ENCODE assay signal across 18 cellular contexts in the genomic region with DNA sequence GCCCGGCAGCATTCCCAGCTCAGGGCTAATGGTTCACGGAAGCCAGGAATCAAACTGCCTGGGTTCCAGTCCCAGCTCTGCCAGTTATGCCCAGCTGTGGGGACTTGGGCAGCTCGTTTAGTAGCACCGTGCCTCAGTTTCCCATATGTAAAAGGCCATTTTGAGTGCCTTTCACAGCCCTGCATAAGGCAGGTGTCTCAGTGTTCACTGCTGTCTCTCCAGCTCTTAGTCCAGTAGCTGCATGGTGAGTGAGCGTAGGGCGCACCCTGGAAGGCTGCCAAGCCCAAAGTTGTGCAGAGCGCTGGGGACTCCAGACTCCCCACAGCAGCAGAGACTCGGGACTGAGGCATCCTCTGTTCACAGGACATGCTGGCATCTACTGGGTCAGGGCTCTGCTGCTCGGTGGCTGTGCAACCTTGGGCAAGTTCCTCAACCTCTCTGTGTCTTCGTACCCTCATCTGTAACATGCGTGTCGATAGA. TPM values are rescaled to one million over a fixed set of nuclear protein-coding genes. Genes with fewer than 3 reads are reported as not detected.
A peak's percentile ranks its signal among the peaks of the same experiment; 100 is the strongest.
DNase-seq lines count a peak whose midpoint lies in the region; ATAC-seq, FAIRE-seq and TF ChIP-seq lines count a peak whose summit lies in the region.
"Had no signal": no experiment of that assay in that cellular context is flagged by ENCODE, and none has a peak within 500 bp of the region (broad histone marks: within the 10 kb centered on the region; RNA-seq: fewer than 3 reads in every experiment).

No MANE protein-coding gene starts in this region.

- H3K36me3 ChIP-seq in BLaER1 (peaks cover 65% of the 10 kb centered on the region), GM12878 (ENCODE audit: control insufficient read depth in 2 of 2, insufficient read depth in 2 of 2, low read length in 1 of 2) (peaks cover 19 to 23% of the 10 kb centered on the region in 2 experiments; a peak in 3 of 4 replicates)

- RAD21 ChIA-PET in GM12878 (lab: Charles Lee; ENCODE audit: unreplicated experiment), result interaction anchor here (0.9 to 1.2 kb wide), 2 partner anchors 13 to 98 kb away, joined by 3 to 4 read pairs; no protein-coding TSS in a partner anchor

- ATAC-seq in GM12878, result no peak
- no peak for ATAC-seq in HG03097 (IDR thresholded peaks at IDR 0.05; ENCODE audit: low FRiP score, unreplicated experiment)
- no peak for ATAC-seq in HG03108 (IDR thresholded peaks at IDR 0.05; ENCODE audit: unreplicated experiment)

- SMC1A ChIA-PET in GM12878 (lab: Charles Lee; ENCODE audit: uncharacterized antibody, unreplicated experiment), result no interaction called here

- peaks cover 28% of the 10 kb centered on the region for H3K79me2 ChIP-seq in GM12878 (ENCODE audit: control insufficient read depth, insufficient read depth, low read length)

- peak; percentile 50; the same call in 1 of the 2 replicates for TF ChIP-seq POLR2A in H54 (IDR thresholded peaks at IDR 0.05; ENCODE audit: low read depth, low read length)
- peak; percentile 71 for TF ChIP-seq POLR2A in GM12878 (IDR thresholded peaks at IDR 0.05; ENCODE audit: low read depth, low read length)

- TF ChIP-seq EP300 in GM12878 (IDR thresholded peaks at IDR 0.05; ENCODE audit: borderline replicate concordance in 1 of 2, control insufficient read depth in 1 of 2, low read depth in 2 of 2, low read length in 2 of 2), result no peak

- H3K27ac ChIP-seq in BLaER1 (no peak overlapping the region), GM12878 (ENCODE audit: control insufficient read depth, insufficient read depth) (no peak overlapping the region)
- H3K27ac ChIP-seq: C4-2B, coronary artery, neutrophil had no signal

- no peaks in the 10 kb centered on the region for H3K27me3 ChIP-seq in BLaER1
- H3K27me3 ChIP-seq in GM12878 (replicated peaks in 1 of 2; ENCODE audit: control insufficient read depth in 2 of 2, insufficient read depth in 2 of 2, low read length in 1 of 2), result no peaks in the 10 kb centered on the region
- H3K27me3 ChIP-seq: neutrophil had no signal

- 0 out of 2 replicates have a peak overlapping the region, but pooled peaks have one; percentile 2 for H3K9ac ChIP-seq in BLaER1
- no peak overlapping the region for H3K9ac ChIP-seq in GM12878 (ENCODE audit: control insufficient read depth, insufficient read depth, low read length)

- POLR2A ChIA-PET in GM12878 (lab: Charles Lee), result interaction anchor here (0.6 kb wide), 1 partner anchor 278 kb away, joined by 4 read pairs; no protein-coding TSS in a partner anchor

- CTCF ChIA-PET in GM12878 (lab: Yijun Ruan, JAX), result interaction anchor here (1.4 kb wide), 1 partner anchor 89 kb away, joined by 4 read pairs; no protein-coding TSS in a partner anchor

- no peak for TF ChIP-seq RAD21 in GM12878 (IDR thresholded peaks at IDR 0.05; ENCODE audit: insufficient read depth, low read depth, low read length)

- peaks cover 59% of the 10 kb centered on the region for H3K4me1 ChIP-seq in BLaER1
- peaks cover 16% of the 10 kb centered on the region for H3K4me1 ChIP-seq in GM12878 (ENCODE audit: control insufficient read depth, insufficient read depth, low read length)

- BruUV-seq in GM12878 (replicated peaks; lab: Mats Ljungman, UMichigan), result no TSS peak

- 62% methylated on average over 12 of the region's 12 CpGs for WGBS in GM12878 (ENCODE audit: insufficient coverage, insufficient replicate concordance, low lambda C conversion rate, missing lambda C conversion rate)

- H3K4me2 ChIP-seq in BLaER1 (peak overlapping the region; percentile 23), GM12878 (ENCODE audit: control insufficient read depth, insufficient read depth) (no peak overlapping the region)

- FAIRE-seq in H54 (lab: Jason Lieb, UNC), result no peak
- no peak for FAIRE-seq in GM12878 (lab: Jason Lieb, UNC)
- FAIRE-seq: G401.6 had no signal

- TF ChIP-seq CTCF in GM12878 (IDR thresholded peaks at IDR 0.05 in 2 of 3, conservative IDR thresholded peaks at IDR 0.05 in 1 of 3; ENCODE audit: control insufficient read depth in 2 of 3, extremely low read depth in 1 of 3, insufficient read depth in 1 of 3, low read depth in 3 of 3, low read length in 3 of 3), result no peak

- H3K4me3 ChIP-seq in BLaER1 (no peak overlapping the region), GM12878 (no peak overlapping the region)
- H3K4me3 ChIP-seq: coronary artery had no signal

- intact Hi-C loops in GM12878 (cut with micrococcal nuclease; ENCODE audit: unreplicated experiment), result no loop called here

- in situ Hi-C loops in GM12878 (cut with MboI), result no loop called here

- H4K20me1 ChIP-seq in BLaER1 (peaks cover 88% of the 10 kb centered on the region), GM12878 (ENCODE audit: control insufficient read depth, insufficient read depth) (peaks cover 14% of the 10 kb centered on the region)

- H2AFZ ChIP-seq in GM12878 (ENCODE audit: control insufficient read depth, low read depth, low read length), result no peak overlapping the region

- DNase-seq in H54 (ENCODE audit: insufficient read length, low spot score) (no peak), GM12878 (ENCODE audit: low read depth, low spot score) (no peak), HuH-7 (ENCODE audit: low spot score) (no peak)
- DNase-seq: activated CD4-positive, alpha-beta T cell treated with anti-CD3 and anti-CD28 coated beads for 1 hour; NCI-H1092; NCI-H345; OCI-M1 had no signal

- H3K9me3 ChIP-seq in BLaER1 (no peaks in the 10 kb centered on the region), GM12878 (replicated peaks; ENCODE audit: control insufficient read depth, insufficient read depth, low read length) (no peaks in the 10 kb centered on the region)
- H3K9me3 ChIP-seq: neutrophil had no signal

RNA-seq across cellular contexts. Expression of a gene that starts 5.5 kb away (rescaled TPM):
- 122 and 150 TPM in 2 replicates for total RNA-seq in GM12878 (2013; cell fraction: nucleolus; rRNA removed)
- 717 and 1,079 TPM in 2 replicates for total RNA-seq in GM12878 (2014; rRNA removed)
- 1,192 and 1,229 TPM in 2 replicates for total RNA-seq in GM12878 (2014; rRNA removed; fragmentation: Illumina TruSeq; extraction: Trizol)
- total RNA-seq in GM12878 (2021), result 3,542 and 3,611 TPM in 2 replicates
- 6,930 TPM for polyA plus RNA-seq in GM12878 (2011; ENCODE audit: low read depth)
- 139 and 260 TPM in 2 replicates for polyA plus RNA-seq in GM12878 (2011; rRNA removed)
- polyA plus RNA-seq in GM12878 (2011; cell fraction: cytosol; rRNA removed), result 910 and 1,341 TPM in 2 replicates
- polyA plus RNA-seq in GM12878 (2011; cell fraction: nucleus; rRNA removed), result 487 and 492 TPM in 2 replicates
- polyA plus RNA-seq in GM12878 (2012), result 4,260 and 4,399 TPM in 2 replicates
- polyA plus RNA-seq in GM12878 (2014; fragmentation: Illumina TruSeq; extraction: Trizol), result 225 and 1,758 TPM in 2 replicates
- 100 to 1,000 TPM; 290 to 479 TPM for polyA plus RNA-seq in GM12878 (2014; fragmentation: Nextera tagmentation; extraction: Ambion mirVana)
- polyA plus RNA-seq in GM12878 (2014; rRNA removed), result 1,272 and 1,578 TPM in 2 replicates
- 100 to 1,000 TPM; 692 to 703 TPM for polyA plus RNA-seq in GM12878 (2016; fragmentation: Nextera tagmentation; extraction: Ambion mirVana)
- 272 and 502 TPM in 2 replicates for polyA minus RNA-seq in GM12878 (2011; rRNA and poly(A)+ RNA removed)
- 1,150 and 1,184 TPM in 2 replicates for polyA minus RNA-seq in GM12878 (2011; cell fraction: cytosol; rRNA and poly(A)+ RNA removed)
- 130 and 178 TPM in 2 replicates for polyA minus RNA-seq in GM12878 (2011; cell fraction: nucleus; rRNA and poly(A)+ RNA removed)

RNA-seq across cellular contexts. Expression of a gene that starts 7.1 kb away (rescaled TPM):
- not detected in 2 replicates for total RNA-seq in GM12878 (2013; cell fraction: nucleolus; rRNA removed)
- total RNA-seq in GM12878 (2014; rRNA removed) (3.1 and 10.0 TPM in 2 replicates), GM12878 (2014; rRNA removed; fragmentation: Illumina TruSeq; extraction: Trizol) (0.18 and 0.58 TPM in 2 replicates), GM12878 (2021) (16.9 and 17.9 TPM in 2 replicates)
- polyA plus RNA-seq in GM12878 (2011; ENCODE audit: low read depth), result not detected
- polyA plus RNA-seq in GM12878 (2011; rRNA removed) (0.09 and 0.18 TPM in 2 replicates), GM12878 (2014; fragmentation: Illumina TruSeq; extraction: Trizol) (0.09 TPM in 1 of 2 replicates, not detected in the other), GM12878 (2014; fragmentation: Nextera tagmentation; extraction: Ambion mirVana) (under 1 TPM; 0.05 to 0.10 TPM), GM12878 (2014; rRNA removed) (4.9 and 9.1 TPM in 2 replicates), GM12878 (2016; fragmentation: Nextera tagmentation; extraction: Ambion mirVana) (under 1 TPM in 1 of 2 experiments, not detected in 1; 0.94 TPM)
- 0.23 TPM in 1 of 2 replicates, not detected in the other for polyA plus RNA-seq in GM12878 (2011; cell fraction: cytosol; rRNA removed)
- 0.93 and 1.4 TPM in 2 replicates for polyA plus RNA-seq in GM12878 (2011; cell fraction: nucleus; rRNA removed)
- polyA plus RNA-seq in GM12878 (2012), result 0.95 and 1.1 TPM in 2 replicates
- not detected in 2 replicates for polyA minus RNA-seq in GM12878 (2011; rRNA and poly(A)+ RNA removed)
- polyA minus RNA-seq in GM12878 (2011; cell fraction: cytosol; rRNA and poly(A)+ RNA removed), result 1.9 and 3.3 TPM in 2 replicates
- polyA minus RNA-seq in GM12878 (2011; cell fraction: nucleus; rRNA and poly(A)+ RNA removed), result 0.24 and 0.86 TPM in 2 replicates
- total RNA-seq: H4, skeletal muscle tissue had no signal

RNA-seq across cellular contexts. Expression of a gene that starts 14.6 kb away (rescaled TPM):
- total RNA-seq in GM12878 (2013; cell fraction: nucleolus; rRNA removed), result not detected in 2 replicates
- total RNA-seq in GM12878 (2014; rRNA removed) (not detected in 2 replicates), GM12878 (2014; rRNA removed; fragmentation: Illumina TruSeq; extraction: Trizol) (not detected in 2 replicates), GM12878 (2021) (not detected in 2 replicates)
- not detected for polyA plus RNA-seq in GM12878 (2011; ENCODE audit: low read depth)
- polyA plus RNA-seq in GM12878 (2011; rRNA removed) (not detected in 2 replicates), GM12878 (2014; fragmentation: Illumina TruSeq; extraction: Trizol) (not detected in 2 replicates), GM12878 (2014; fragmentation: Nextera tagmentation; extraction: Ambion mirVana) (not detected), GM12878 (2014; rRNA removed) (not detected in 2 replicates), GM12878 (2016; fragmentation: Nextera tagmentation; extraction: Ambion mirVana) (not detected)
- not detected in 2 replicates for polyA plus RNA-seq in GM12878 (2011; cell fraction: cytosol; rRNA removed)
- polyA plus RNA-seq in GM12878 (2011; cell fraction: nucleus; rRNA removed), result not detected in 2 replicates
- not detected in 2 replicates for polyA plus RNA-seq in GM12878 (2012)
- polyA minus RNA-seq in GM12878 (2011; rRNA and poly(A)+ RNA removed), result not detected in 2 replicates
- not detected in 2 replicates for polyA minus RNA-seq in GM12878 (2011; cell fraction: cytosol; rRNA and poly(A)+ RNA removed)
- not detected in 2 replicates for polyA minus RNA-seq in GM12878 (2011; cell fraction: nucleus; rRNA and poly(A)+ RNA removed)
- total RNA-seq: H4; liver; skeletal muscle tissue; T-helper 1 cell treated with Interleukin-12 subunit alpha and Interleukin-12 subunit beta and Interleukin-4 antibody, amounts not matched to agents 30 ng/mL and 1 ng/mL, for 36 hours had no signal
- polyA plus RNA-seq: liver had no signal

RNA-seq across cellular contexts. Expression of a gene that starts 16.4 kb away (rescaled TPM):
- total RNA-seq in GM12878 (2013; cell fraction: nucleolus; rRNA removed), result 9.4 and 10.2 TPM in 2 replicates
- total RNA-seq in GM12878 (2014; rRNA removed), result 517 and 640 TPM in 2 replicates
- total RNA-seq in GM12878 (2014; rRNA removed; fragmentation: Illumina TruSeq; extraction: Trizol), result 58.9 and 67.6 TPM in 2 replicates
- total RNA-seq in GM12878 (2021), result 258 and 260 TPM in 2 replicates
- 9.6 TPM for polyA plus RNA-seq in GM12878 (2011; ENCODE audit: low read depth)
- 46.6 and 82.3 TPM in 2 replicates for polyA plus RNA-seq in GM12878 (2011; rRNA removed)
- polyA plus RNA-seq in GM12878 (2011; cell fraction: cytosol; rRNA removed), result 101 and 131 TPM in 2 replicates
- polyA plus RNA-seq in GM12878 (2011; cell fraction: nucleus; rRNA removed), result 105 and 115 TPM in 2 replicates
- polyA plus RNA-seq in GM12878 (2012), result 64.8 and 111 TPM in 2 replicates
- polyA plus RNA-seq in GM12878 (2014; fragmentation: Illumina TruSeq; extraction: Trizol), result 20.6 and 105 TPM in 2 replicates
- polyA plus RNA-seq in GM12878 (2014; fragmentation: Nextera tagmentation; extraction: Ambion mirVana), result 1 to 10 TPM; 2.3 to 5.1 TPM
- polyA plus RNA-seq in GM12878 (2014; rRNA removed), result 149 and 769 TPM in 2 replicates
- polyA plus RNA-seq in GM12878 (2016; fragmentation: Nextera tagmentation; extraction: Ambion mirVana), result 100 to 1,000 TPM; 323 to 417 TPM
- polyA minus RNA-seq in GM12878 (2011; rRNA and poly(A)+ RNA removed), result 29.6 and 57.1 TPM in 2 replicates
- polyA minus RNA-seq in GM12878 (2011; cell fraction: cytosol; rRNA and poly(A)+ RNA removed), result 70.9 and 83.8 TPM in 2 replicates
- 10.4 and 21.0 TPM in 2 replicates for polyA minus RNA-seq in GM12878 (2011; cell fraction: nucleus; rRNA and poly(A)+ RNA removed)

RNA-seq across cellular contexts. Expression of a gene that starts 21.0 kb away (rescaled TPM):
- not detected in 2 replicates for total RNA-seq in GM12878 (2013; cell fraction: nucleolus; rRNA removed)
- total RNA-seq in GM12878 (2014; rRNA removed), result not detected in 2 replicates
- total RNA-seq in GM12878 (2014; rRNA removed; fragmentation: Illumina TruSeq; extraction: Trizol), result not detected in 2 replicates
- total RNA-seq in GM12878 (2021), result 0.15 TPM in 1 of 2 replicates, not detected in the other
- polyA plus RNA-seq in GM12878 (2011; ENCODE audit: low read depth), result not detected
- not detected in 2 replicates for polyA plus RNA-seq in GM12878 (2011; rRNA removed)
- polyA plus RNA-seq in GM12878 (2011; cell fraction: cytosol; rRNA removed), result not detected in 2 replicates
- polyA plus RNA-seq in GM12878 (2011; cell fraction: nucleus; rRNA removed), result not detected in 2 replicates
- polyA plus RNA-seq in GM12878 (2012), result 0.07 and 0.17 TPM in 2 replicates
- polyA plus RNA-seq in GM12878 (2014; fragmentation: Illumina TruSeq; extraction: Trizol), result not detected in 2 replicates
- polyA plus RNA-seq in GM12878 (2014; fragmentation: Nextera tagmentation; extraction: Ambion mirVana), result not detected
- not detected in 2 replicates for polyA plus RNA-seq in GM12878 (2014; rRNA removed)
- polyA plus RNA-seq in GM12878 (2016; fragmentation: Nextera tagmentation; extraction: Ambion mirVana), result not detected
- polyA minus RNA-seq in GM12878 (2011; rRNA and poly(A)+ RNA removed), result not detected in 2 replicates
- not detected in 2 replicates for polyA minus RNA-seq in GM12878 (2011; cell fraction: cytosol; rRNA and poly(A)+ RNA removed)
- not detected in 2 replicates for polyA minus RNA-seq in GM12878 (2011; cell fraction: nucleus; rRNA and poly(A)+ RNA removed)
- total RNA-seq: liver, skeletal muscle tissue had no signal
- polyA plus RNA-seq: liver had no signal
